In the genomic region with DNA sequence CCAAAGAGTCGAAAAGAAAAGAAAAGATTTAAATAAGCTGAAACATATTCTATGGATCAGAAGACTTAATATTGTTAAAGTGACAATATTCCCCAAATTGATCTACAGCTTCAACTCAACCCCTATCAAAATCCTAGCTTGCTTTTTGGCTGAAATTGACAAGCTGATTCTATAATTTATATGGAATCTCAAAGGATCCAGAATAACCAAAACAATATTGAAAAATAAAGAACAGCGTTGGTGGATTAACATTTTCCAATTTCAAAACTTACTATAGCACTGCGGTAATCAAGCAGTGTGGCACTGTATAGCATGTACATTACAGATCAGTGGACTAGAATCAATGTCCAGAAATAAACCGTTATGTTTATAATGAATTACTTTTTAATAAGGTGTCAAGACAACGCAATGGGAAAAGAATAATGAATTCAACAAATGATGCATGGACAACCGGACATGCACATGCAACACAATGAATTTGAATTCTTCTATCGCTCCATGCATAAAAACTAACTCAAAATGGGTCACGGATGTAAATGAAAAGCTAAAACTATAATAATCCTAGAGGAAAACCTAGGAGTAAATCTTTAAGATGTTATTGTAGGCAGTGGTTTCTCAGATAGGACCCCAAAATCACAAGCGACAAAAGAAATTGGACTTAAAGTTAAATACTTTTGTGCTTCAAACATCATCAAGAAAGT, we compare ENCODE assay signal across 17 cellular contexts. TPM values are rescaled to one million over a fixed set of nuclear protein-coding genes. Genes with fewer than 3 reads are reported as not detected.
DNase-seq lines count a peak whose midpoint lies in the region; ATAC-seq and TF ChIP-seq lines count a peak whose summit lies in the region.
"Had no signal": no experiment of that assay in that cellular context is flagged by ENCODE, and none has a peak within 500 bp of the region (broad histone marks: within the 10 kb centered on the region; RNA-seq: fewer than 3 reads in every experiment).

No MANE protein-coding gene starts in this region.

- H3K27me3 Mint-ChIP-seq in activated T-cell treated with anti-CD3 and anti-CD28 coated beads, Interleukin-2, amount 50 U/mL, for 4 hours (ENCODE audit: low read depth), result peaks cover 32% of the 10 kb centered on the region
- peaks cover 76% of the 10 kb centered on the region for H3K27me3 Mint-ChIP-seq in stimulated activated naive CD8-positive, alpha-beta T cell treated with anti-CD3 and anti-CD28 coated beads, Interleukin-15, amount 100 ng/mL, for 72 hours

- no peak overlapping the region for H3K9ac ChIP-seq in endocrine pancreas (ENCODE audit: control insufficient read depth, insufficient read depth, low read length)

- H3K27ac Mint-ChIP-seq in stimulated activated naive CD8-positive, alpha-beta T cell treated with anti-CD3 and anti-CD28 coated beads, Interleukin-15, amount 100 ng/mL, for 72 hours, result no peak overlapping the region

- intact Hi-C loops in OCI-LY7 (cut with micrococcal nuclease; ENCODE audit: unreplicated experiment), result loop anchor here (5.0 kb wide), 2 partner anchors 280 to 300 kb away; partner anchors contain the start of gene ZFAND4
- intact Hi-C loops in posterior vena cava (cut with DNase I), result no loop called here

- H3K4me1 Mint-ChIP-seq in activated T-cell treated with anti-CD3 and anti-CD28 coated beads, Interleukin-2, amount 50 U/mL, for 4 hours (ENCODE audit: low read depth), result peaks cover 23% of the 10 kb centered on the region
- H3K4me1 Mint-ChIP-seq in stimulated activated naive CD8-positive, alpha-beta T cell treated with anti-CD3 and anti-CD28 coated beads, Interleukin-15, amount 100 ng/mL, for 72 hours, result peaks cover 31% of the 10 kb centered on the region

- no peaks in the 10 kb centered on the region for H3K9me3 Mint-ChIP-seq in activated T-cell treated with anti-CD3 and anti-CD28 coated beads, Interleukin-2, amount 50 U/mL, for 4 hours
- H3K9me3 Mint-ChIP-seq in stimulated activated naive CD8-positive, alpha-beta T cell treated with anti-CD3 and anti-CD28 coated beads, Interleukin-15, amount 100 ng/mL, for 72 hours, result no peaks in the 10 kb centered on the region

- H3K79me2 ChIP-seq in OCI-LY7 (ENCODE audit: insufficient read depth, low read depth, low read length), result peaks cover 85% of the 10 kb centered on the region

- H3K4me1 ChIP-seq in OCI-LY7 (ENCODE audit: insufficient read depth, low read length, poor library complexity, severe bottlenecking), result peaks cover 63% of the 10 kb centered on the region
- no peaks in the 10 kb centered on the region for H3K4me1 ChIP-seq in endocrine pancreas (ENCODE audit: control insufficient read depth, insufficient read depth, low read length)

- H3K4me3 Mint-ChIP-seq in activated T-cell treated with anti-CD3 and anti-CD28 coated beads, Interleukin-2, amount 50 U/mL, for 4 hours, result peak overlapping the region; percentile 83
- H3K4me3 Mint-ChIP-seq in stimulated activated naive CD8-positive, alpha-beta T cell treated with anti-CD3 and anti-CD28 coated beads, Interleukin-15, amount 100 ng/mL, for 72 hours, result peak overlapping the region; percentile 88 to 90

- peak overlapping the region; percentile 99 for H3K4me2 ChIP-seq in OCI-LY7 (ENCODE audit: low read length)

- H3K27ac ChIP-seq in OCI-LY7 (ENCODE audit: low read depth, low read length, poor library complexity, severe bottlenecking), result peak overlapping the region; percentile 98
- H3K27ac ChIP-seq: thyroid gland had no signal

- DNase-seq in activated T-cell treated with anti-CD3 and anti-CD28 coated beads, Interleukin-2, amount 50 U/mL, for 4 hours, result no peak
- DNase-seq in activated T-cell treated with anti-CD3 and anti-CD28 coated beads, Interleukin-2, amount 50 U/mL, for 48 hours, result no peak
- DNase-seq in OCI-LY7 (ENCODE audit: low spot score), result peak; percentile 32
- DNase-seq in stimulated activated naive CD8-positive, alpha-beta T cell treated with anti-CD3 and anti-CD28 coated beads, Interleukin-15, amount 100 ng/mL, for 72 hours, result no peak
- DNase-seq in NCI-H1048 (lab: John Stamatoyannopoulos, UW), result no peak
- DNase-seq in effector CD4-positive, alpha-beta T cell, result no peak
- DNase-seq in posterior vena cava (ENCODE audit: low spot score), result no peak
- DNase-seq: ACHN; activated naive CD4-positive, alpha-beta T cell; GDM1; T1000; thyroid gland had no signal

- POLR2A ChIA-PET in OCI-LY7 (lab: Charles Lee), result interaction anchor here (0.6 to 3.3 kb wide), 6 partner anchors 14 to 289 kb away, joined by 3 to 31 read pairs (median 5); no protein-coding TSS in a partner anchor

- CTCF ChIA-PET in OCI-LY7 (lab: Charles Lee; ENCODE audit: unreplicated experiment), result no interaction called here

- peak overlapping the region; percentile 89 for H3K4me3 ChIP-seq in OCI-LY7 (ENCODE audit: low read depth, low read length, poor library complexity, severe bottlenecking)
- H3K4me3 ChIP-seq in endocrine pancreas (ENCODE audit: control insufficient read depth, insufficient read depth, low read length), result peak overlapping the region; percentile 71

- H3K27me3 ChIP-seq in endocrine pancreas (ENCODE audit: control insufficient read depth, insufficient read depth, low read length), result no peaks in the 10 kb centered on the region
- H3K27me3 ChIP-seq: thyroid gland had no signal

- H2AFZ ChIP-seq in OCI-LY7 (ENCODE audit: low read length), result no peak overlapping the region; the same call in 1 of the 2 replicates

- H4K20me1 ChIP-seq in OCI-LY7 (ENCODE audit: insufficient read depth, low read length), result peaks cover 17% of the 10 kb centered on the region

- no peak for TF ChIP-seq CTCF in OCI-LY7 (conservative IDR thresholded peaks at IDR 0.05; ENCODE audit: low read length)

- ATAC-seq in activated T-cell treated with anti-CD3 and anti-CD28 coated beads, Interleukin-2, amount 50 U/mL, for 4 hours, result no peak
- no peak for ATAC-seq in stimulated activated naive CD8-positive, alpha-beta T cell treated with anti-CD3 and anti-CD28 coated beads, Interleukin-15, amount 100 ng/mL, for 72 hours

- H3K9me3 ChIP-seq in OCI-LY7 (ENCODE audit: low read length) (no peaks in the 10 kb centered on the region), endocrine pancreas (ENCODE audit: control insufficient read depth, low read length) (no peaks in the 10 kb centered on the region)
- H3K9me3 ChIP-seq: Caco-2, left lung, thyroid gland had no signal

- BruUV-seq in OCI-LY7 (replicated peaks; lab: Mats Ljungman, UMichigan), result TSS peak; percentile 38

- no peaks in the 10 kb centered on the region for H3K36me3 Mint-ChIP-seq in activated T-cell treated with anti-CD3 and anti-CD28 coated beads, Interleukin-2, amount 50 U/mL, for 4 hours (ENCODE audit: insufficient read depth)

- H3K36me3 ChIP-seq in OCI-LY7 (ENCODE audit: insufficient read depth, low read length) (peaks cover 27% of the 10 kb centered on the region), endocrine pancreas (ENCODE audit: control insufficient read depth, insufficient read depth, low read length) (no peaks in the 10 kb centered on the region)
- H3K36me3 ChIP-seq: left lung, thyroid gland had no signal

- no peaks in the 10 kb centered on the region for H3K9me2 ChIP-seq in OCI-LY7 (ENCODE audit: insufficient read depth, low read length)

RNA-seq across cellular contexts. Expression of gene ALOX5, which starts 1.6 kb away (rescaled TPM):
- 1 to 10 TPM in 1 of 3 donors, under 1 TPM in 2; 0.46 to 1.1 (median 0.69) TPM for total RNA-seq in activated T-cell treated with anti-CD3 and anti-CD28 coated beads, Interleukin-2, amount 50 U/mL, for 4 hours
- 146 and 164 TPM in 2 replicates for total RNA-seq in OCI-LY7 (2014; rRNA removed; shearing (Covaris generic))
- total RNA-seq in OCI-LY7 (2022) (139 and 169 TPM in 2 replicates), posterior vena cava (10 to 100 TPM; 20.1 to 46.5 TPM)
- total RNA-seq: Caco-2 had no signal

RNA-seq across cellular contexts. Expression of gene OR13A1, which starts 57.0 kb away (rescaled TPM):
- not detected for total RNA-seq in activated T-cell treated with anti-CD3 and anti-CD28 coated beads, Interleukin-2, amount 50 U/mL, for 4 hours
- total RNA-seq in OCI-LY7 (2014; rRNA removed; shearing (Covaris generic)), result 10.5 and 14.4 TPM in 2 replicates
- total RNA-seq in OCI-LY7 (2022), result 14.5 and 17.4 TPM in 2 replicates
- total RNA-seq in posterior vena cava, result not detected
- total RNA-seq: bronchial epithelial cell, Caco-2, left lung, Right ventricle myocardium superior, thyroid gland had no signal

Comparison
In these comparisons a context has a peak if more than half of its experiments do, and no peak if none do; other contexts are left out.
1. RNA of gene ALOX5, which starts 1.6 kb away (total RNA-seq): 139 to 169 TPM in OCI-LY7 and 20.1 to 46.5 TPM in posterior vena cava; 0.46 to 1.1 TPM in activated T-cell treated with anti-CD3 and anti-CD28 coated beads, Interleukin-2, amount 50 U/mL, for 4 hours; every median in the first group is over 4 times any median in the second.
2. RNA of gene OR13A1, which starts 57.0 kb away (total RNA-seq): 10.5 to 17.4 TPM in OCI-LY7; not detected in posterior vena cava and not detected in activated T-cell treated with anti-CD3 and anti-CD28 coated beads, Interleukin-2, amount 50 U/mL, for 4 hours; every median in the first group is over 10 times any median in the second.